In genomic region chr3:71109241-71109976, GRCh38 we compare ENCODE assay signal across 10 cellular contexts.
DNase-seq lines count a peak whose midpoint lies in the region; ATAC-seq lines count a peak whose summit lies in the region.
"Had no signal": no experiment of that assay in that cellular context is flagged by ENCODE, and none has a peak within 500 bp of the region (broad histone marks: within the 10 kb centered on the region; RNA-seq: fewer than 3 reads in every experiment).

No MANE protein-coding gene starts in this region.

- peak; percentile 53 for DNase-seq in stimulated activated CD4-positive, alpha-beta T cell treated with anti-CD3 and anti-CD28 coated beads, Interleukin-15, amount 100 ng/mL, for 24 hours
- no peak for DNase-seq in stimulated activated CD4-positive, alpha-beta T cell treated with anti-CD3 and anti-CD28 coated beads, Interleukin-1b, Interleukin-23, amount 100 ng/mL, for 48 hours
- DNase-seq in astrocyte of the hippocampus (ENCODE audit: low read depth, low spot score) = peak; percentile 39
- peak; percentile 75 to 83 for DNase-seq in lung microvascular endothelial cell (ENCODE audit: low read depth in 2 of 2)
- DNase-seq in DMS 273 treated with DMSO at 0.1 percent for 48 hours (lab: John Stamatoyannopoulos, UW) = no peak
- no peak for DNase-seq in ecto neural progenitor cell (ENCODE audit: low spot score)
- DNase-seq: cortex of kidney, occipital lobe had no signal

- no peak for ATAC-seq in GM19351 (IDR thresholded peaks at IDR 0.05; ENCODE audit: unreplicated experiment)
- ATAC-seq in HG03196 (IDR thresholded peaks at IDR 0.05; ENCODE audit: unreplicated experiment) = no peak

Comparison
In these comparisons a context has a peak if more than half of its experiments do, and no peak if none do; other contexts are left out.
1. DNase-seq: peak in stimulated activated CD4-positive, alpha-beta T cell treated with anti-CD3 and anti-CD28 coated beads, Interleukin-15, amount 100 ng/mL, for 24 hours (single experiment), astrocyte of the hippocampus (single experiment) and lung microvascular endothelial cell (2 of 2); none in stimulated activated CD4-positive, alpha-beta T cell treated with anti-CD3 and anti-CD28 coated beads, Interleukin-1b, Interleukin-23, amount 100 ng/mL, for 48 hours (single experiment), DMS 273 treated with DMSO at 0.1 percent for 48 hours (single experiment) and ecto neural progenitor cell (single experiment).